1 cellular context compared by ENCODE assay signal in the genomic region with DNA sequence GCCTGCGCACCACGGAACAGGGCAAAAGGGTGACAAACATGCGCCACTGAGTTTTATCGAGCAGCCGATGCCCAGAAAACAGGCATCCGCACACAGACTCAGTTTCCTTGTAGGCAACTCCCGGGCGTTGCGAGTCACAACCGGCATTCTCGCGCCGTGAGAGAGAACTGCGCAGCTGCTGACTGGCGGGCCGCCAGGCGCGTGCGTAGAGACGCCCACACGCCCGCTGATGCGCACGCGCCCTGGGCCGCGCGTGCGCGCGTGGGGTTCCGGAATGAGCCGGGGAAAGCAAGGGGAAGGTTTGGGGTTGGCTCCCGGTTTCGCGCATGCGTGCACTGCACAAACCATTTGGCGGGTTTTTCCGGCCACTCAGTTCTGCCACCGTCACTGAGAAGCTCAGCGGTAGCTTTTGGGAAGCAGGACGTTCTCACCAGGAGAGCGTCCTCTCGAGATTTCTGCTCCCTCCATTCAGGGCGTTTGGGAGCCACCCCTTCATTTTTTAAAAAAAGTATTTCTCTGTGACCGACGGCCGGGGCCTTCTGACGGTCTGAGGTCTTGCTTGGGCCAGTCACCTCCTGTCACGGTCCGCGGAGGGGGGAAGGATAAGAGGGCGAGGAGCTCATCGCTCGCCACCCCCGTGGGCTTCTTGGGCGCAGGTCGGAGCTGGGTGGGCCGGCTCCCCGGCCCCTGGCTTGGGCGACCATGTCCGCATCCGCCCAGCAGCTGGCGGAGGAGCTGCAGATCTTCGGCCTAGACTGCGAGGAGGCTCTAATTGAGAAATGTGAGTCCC.
TF ChIP-seq lines count a peak whose summit lies in the region.

Gene POLA2 (plus strand): TSS at position 372 of the 790 bp plus-strand sequence. CDS start 331 bp downstream, at position 703.

TF ChIP-seq in HepG2, 621 proteins besides CTCF, POLR2A, EP300 and RAD21 (continued from another document and continues in another):
- TF ChIP-seq DDIT3 (CRISPR knock-in tag; IDR thresholded peaks at IDR 0.05), result no peak
- no peak for TF ChIP-seq NFRKB (IDR thresholded peaks at IDR 0.05)
- no peak for TF ChIP-seq TOPORS (CRISPR knock-in tag; IDR thresholded peaks at IDR 0.05)
- TF ChIP-seq RBM39 (IDR thresholded peaks at IDR 0.05; ENCODE audit: low read depth, low read length, poor library complexity, severe bottlenecking), result no peak
- no peak for TF ChIP-seq KAT2B (IDR thresholded peaks at IDR 0.05; ENCODE audit: borderline replicate concordance, low read depth, low read length)
- no peak for TF ChIP-seq ZMYM2 (CRISPR knock-in tag; IDR thresholded peaks at IDR 0.05)
- TF ChIP-seq ZNF430 (CRISPR knock-in tag; IDR thresholded peaks at IDR 0.05), result peak; percentile 78
- peak; percentile 36 for TF ChIP-seq HNRNPK (IDR thresholded peaks at IDR 0.05; ENCODE audit: low read depth, low read length, poor library complexity, severe bottlenecking)
- TF ChIP-seq TFAP4 (IDR thresholded peaks at IDR 0.05; ENCODE audit: borderline replicate concordance, low read depth), result peak; percentile 61; the same call in 1 of the 2 replicates
- TF ChIP-seq ZFP82 (CRISPR knock-in tag; IDR thresholded peaks at IDR 0.05; ENCODE audit: borderline replicate concordance), result no peak
- TF ChIP-seq, protein P1, sequence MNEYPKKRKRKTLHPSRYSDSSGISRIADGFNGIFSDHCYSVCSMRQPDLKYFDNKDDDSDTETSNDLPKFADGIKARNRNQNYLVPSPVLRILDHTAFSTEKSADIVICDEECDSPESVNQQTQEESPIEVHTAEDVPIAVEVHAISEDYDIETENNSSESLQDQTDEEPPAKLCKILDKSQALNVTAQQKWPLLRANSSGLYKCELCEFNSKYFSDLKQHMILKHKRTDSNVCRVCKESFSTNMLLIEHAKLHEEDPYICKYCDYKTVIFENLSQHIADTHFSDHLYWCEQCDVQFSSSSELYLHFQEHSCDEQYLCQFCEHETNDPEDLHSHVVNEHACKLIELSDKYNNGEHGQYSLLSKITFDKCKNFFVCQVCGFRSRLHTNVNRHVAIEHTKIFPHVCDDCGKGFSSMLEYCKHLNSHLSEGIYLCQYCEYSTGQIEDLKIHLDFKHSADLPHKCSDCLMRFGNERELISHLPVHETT (CRISPR knock-in tag; conservative IDR thresholded peaks at IDR 0.05), result 0 out of 2 replicates have a peak, but pooled peaks have one; percentile 7
- TF ChIP-seq ZNF263 (CRISPR knock-in tag; IDR thresholded peaks at IDR 0.05), result 0 out of 2 replicates have a peak, but pooled peaks have one; percentile 22
- TF ChIP-seq HNRNPL (IDR thresholded peaks at IDR 0.05; ENCODE audit: low read depth, low read length), result no peak
- TF ChIP-seq ZNF432 (CRISPR knock-in tag; IDR thresholded peaks at IDR 0.05; ENCODE audit: borderline replicate concordance), result no peak
- no peak; the same call in 1 of the 2 replicates for TF ChIP-seq HNF1B (CRISPR knock-in tag; IDR thresholded peaks at IDR 0.05)
- TF ChIP-seq, protein P2, sequence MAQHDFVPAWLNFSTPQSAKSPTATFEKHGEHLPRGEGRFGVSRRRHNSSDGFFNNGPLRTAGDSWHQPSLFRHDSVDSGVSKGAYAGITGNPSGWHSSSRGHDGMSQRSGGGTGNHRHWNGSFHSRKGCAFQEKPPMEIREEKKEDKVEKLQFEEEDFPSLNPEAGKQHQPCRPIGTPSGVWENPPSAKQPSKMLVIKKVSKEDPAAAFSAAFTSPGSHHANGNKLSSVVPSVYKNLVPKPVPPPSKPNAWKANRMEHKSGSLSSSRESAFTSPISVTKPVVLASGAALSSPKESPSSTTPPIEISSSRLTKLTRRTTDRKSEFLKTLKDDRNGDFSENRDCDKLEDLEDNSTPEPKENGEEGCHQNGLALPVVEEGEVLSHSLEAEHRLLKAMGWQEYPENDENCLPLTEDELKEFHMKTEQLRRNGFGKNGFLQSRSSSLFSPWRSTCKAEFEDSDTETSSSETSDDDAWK (CRISPR knock-in tag; IDR thresholded peaks at IDR 0.05), result no peak
- TF ChIP-seq, protein P3, sequence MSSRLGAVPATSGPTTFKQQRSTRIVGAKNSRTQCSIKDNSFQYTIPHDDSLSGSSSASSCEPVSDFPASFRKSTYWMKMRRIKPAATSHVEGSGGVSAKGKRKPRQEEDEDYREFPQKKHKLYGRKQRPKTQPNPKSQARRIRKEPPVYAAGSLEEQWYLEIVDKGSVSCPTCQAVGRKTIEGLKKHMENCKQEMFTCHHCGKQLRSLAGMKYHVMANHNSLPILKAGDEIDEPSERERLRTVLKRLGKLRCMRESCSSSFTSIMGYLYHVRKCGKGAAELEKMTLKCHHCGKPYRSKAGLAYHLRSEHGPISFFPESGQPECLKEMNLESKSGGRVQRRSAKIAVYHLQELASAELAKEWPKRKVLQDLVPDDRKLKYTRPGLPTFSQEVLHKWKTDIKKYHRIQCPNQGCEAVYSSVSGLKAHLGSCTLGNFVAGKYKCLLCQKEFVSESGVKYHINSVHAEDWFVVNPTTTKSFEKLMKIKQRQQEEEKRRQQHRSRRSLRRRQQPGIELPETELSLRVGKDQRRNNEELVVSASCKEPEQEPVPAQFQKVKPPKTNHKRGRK (CRISPR knock-in tag; IDR thresholded peaks at IDR 0.05), result no peak
- no peak for TF ChIP-seq ZNF382 (CRISPR knock-in tag; IDR thresholded peaks at IDR 0.05; ENCODE audit: borderline replicate concordance)
- TF ChIP-seq BRF2 (CRISPR knock-in tag; IDR thresholded peaks at IDR 0.05), result peak; percentile 26; the same call in 1 of the 2 replicates
- TF ChIP-seq AKAP8 (CRISPR knock-in tag; IDR thresholded peaks at IDR 0.05), result no peak; the same call in 1 of the 2 replicates
- TF ChIP-seq JUNB (CRISPR knock-in tag; IDR thresholded peaks at IDR 0.05; ENCODE audit: borderline replicate concordance), result no peak
- TF ChIP-seq POGK (CRISPR knock-in tag; conservative IDR thresholded peaks at IDR 0.05), result no peak
- no peak for TF ChIP-seq PHB2 (IDR thresholded peaks at IDR 0.05; ENCODE audit: partially characterized antibody)
- TF ChIP-seq, protein P4, sequence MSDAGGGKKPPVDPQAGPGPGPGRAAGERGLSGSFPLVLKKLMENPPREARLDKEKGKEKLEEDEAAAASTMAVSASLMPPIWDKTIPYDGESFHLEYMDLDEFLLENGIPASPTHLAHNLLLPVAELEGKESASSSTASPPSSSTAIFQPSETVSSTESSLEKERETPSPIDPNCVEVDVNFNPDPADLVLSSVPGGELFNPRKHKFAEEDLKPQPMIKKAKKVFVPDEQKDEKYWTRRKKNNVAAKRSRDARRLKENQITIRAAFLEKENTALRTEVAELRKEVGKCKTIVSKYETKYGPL (CRISPR knock-in tag; IDR thresholded peaks at IDR 0.05), result no peak
- no peak for TF ChIP-seq CREB3 (CRISPR knock-in tag; IDR thresholded peaks at IDR 0.05)
- TF ChIP-seq TP53 (CRISPR knock-in tag; conservative IDR thresholded peaks at IDR 0.05), result no peak
- TF ChIP-seq ZNF558 (CRISPR knock-in tag; IDR thresholded peaks at IDR 0.05; ENCODE audit: borderline replicate concordance), result 0 out of 2 replicates have a peak, but pooled peaks have one; percentile 18
- TF ChIP-seq RXRB (CRISPR knock-in tag; IDR thresholded peaks at IDR 0.05; ENCODE audit: borderline replicate concordance), result 0 out of 2 replicates have a peak, but pooled peaks have one; percentile 10
- no peak for TF ChIP-seq LRRFIP1 (CRISPR knock-in tag; conservative IDR thresholded peaks at IDR 0.05)
- no peak for TF ChIP-seq CBX1 (IDR thresholded peaks at IDR 0.05; ENCODE audit: low read depth)
- TF ChIP-seq SP2 (CRISPR knock-in tag; IDR thresholded peaks at IDR 0.05), result no peak
- no peak for TF ChIP-seq BRD4 (CRISPR knock-in tag; IDR thresholded peaks at IDR 0.05)
- TF ChIP-seq, protein P5, sequence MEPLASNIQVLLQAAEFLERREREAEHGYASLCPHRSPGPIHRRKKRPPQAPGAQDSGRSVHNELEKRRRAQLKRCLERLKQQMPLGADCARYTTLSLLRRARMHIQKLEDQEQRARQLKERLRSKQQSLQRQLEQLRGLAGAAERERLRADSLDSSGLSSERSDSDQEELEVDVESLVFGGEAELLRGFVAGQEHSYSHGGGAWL (CRISPR knock-in tag; IDR thresholded peaks at IDR 0.05), result no peak
- no peak for TF ChIP-seq ZKSCAN8 (CRISPR knock-in tag; IDR thresholded peaks at IDR 0.05; ENCODE audit: borderline replicate concordance)
- TF ChIP-seq YEATS4 (CRISPR knock-in tag; IDR thresholded peaks at IDR 0.05; ENCODE audit: borderline replicate concordance), result no peak
- TF ChIP-seq PCBP2 (optimal IDR thresholded peaks at IDR 0.05; ENCODE audit: low read depth, low read length, poor library complexity, severe bottlenecking), result no peak
- peak; percentile 71; the same call in 1 of the 2 replicates for TF ChIP-seq ARNTL (CRISPR knock-in tag; IDR thresholded peaks at IDR 0.05)
- TF ChIP-seq ZNF317 (CRISPR knock-in tag; IDR thresholded peaks at IDR 0.05), result peak; percentile 50; the same call in 1 of the 2 replicates
- TF ChIP-seq, protein P6, sequence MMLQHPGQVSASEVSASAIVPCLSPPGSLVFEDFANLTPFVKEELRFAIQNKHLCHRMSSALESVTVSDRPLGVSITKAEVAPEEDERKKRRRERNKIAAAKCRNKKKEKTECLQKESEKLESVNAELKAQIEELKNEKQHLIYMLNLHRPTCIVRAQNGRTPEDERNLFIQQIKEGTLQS (CRISPR knock-in tag; IDR thresholded peaks at IDR 0.05), result no peak
- no peak for TF ChIP-seq ZBTB21 (CRISPR knock-in tag; IDR thresholded peaks at IDR 0.05)
- no peak for TF ChIP-seq ZNF597 (CRISPR knock-in tag; IDR thresholded peaks at IDR 0.05)
- TF ChIP-seq ZNF816 (CRISPR knock-in tag; IDR thresholded peaks at IDR 0.05; ENCODE audit: borderline replicate concordance), result no peak
